2 cellular contexts compared by ENCODE assay signal in the genomic region with DNA sequence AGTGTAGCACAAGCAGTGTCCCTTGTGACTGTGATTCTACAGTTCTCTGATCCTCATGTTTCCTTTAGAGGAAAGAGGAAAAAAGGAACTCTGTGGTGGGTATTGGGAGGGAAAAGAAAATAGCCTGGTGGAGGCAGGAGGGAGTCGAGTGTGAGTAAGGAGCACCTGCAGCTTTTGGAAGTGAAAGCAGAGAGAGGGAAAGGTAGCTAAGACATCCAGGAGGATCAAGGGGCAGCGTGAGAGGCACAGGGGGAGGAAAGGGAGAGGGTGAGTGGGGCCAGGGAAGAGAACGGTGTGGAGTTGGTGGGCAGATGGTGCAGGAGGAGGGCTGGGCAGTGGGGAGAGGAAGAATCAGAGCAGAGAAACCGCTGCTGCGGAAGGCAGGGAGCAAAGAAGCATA.
TF ChIP-seq lines count a peak whose summit lies in the region.

No MANE protein-coding gene starts in this region.

TF ChIP-seq in GM23338, 12 proteins besides CTCF, POLR2A, EP300 and RAD21 (continues in another document):
- TF ChIP-seq ZNF331 (CRISPR knock-in tag; IDR thresholded peaks at IDR 0.05; ENCODE audit: low read depth) (no peak), POLR2AphosphoS5 (IDR thresholded peaks at IDR 0.05; ENCODE audit: low read depth) (no peak), CREB1 (CRISPR knock-in tag; IDR thresholded peaks at IDR 0.05; ENCODE audit: low read depth) (no peak), EZH2phosphoT487 (IDR thresholded peaks at IDR 0.05; ENCODE audit: unreplicated experiment) (no peak), JUNB (IDR thresholded peaks at IDR 0.05; ENCODE audit: unreplicated experiment) (no peak), NANOG (IDR thresholded peaks at IDR 0.05; ENCODE audit: borderline replicate concordance) (no peak), ZNF114 (CRISPR knock-in tag; IDR thresholded peaks at IDR 0.05) (no peak)
- TF ChIP-seq, protein P1, sequence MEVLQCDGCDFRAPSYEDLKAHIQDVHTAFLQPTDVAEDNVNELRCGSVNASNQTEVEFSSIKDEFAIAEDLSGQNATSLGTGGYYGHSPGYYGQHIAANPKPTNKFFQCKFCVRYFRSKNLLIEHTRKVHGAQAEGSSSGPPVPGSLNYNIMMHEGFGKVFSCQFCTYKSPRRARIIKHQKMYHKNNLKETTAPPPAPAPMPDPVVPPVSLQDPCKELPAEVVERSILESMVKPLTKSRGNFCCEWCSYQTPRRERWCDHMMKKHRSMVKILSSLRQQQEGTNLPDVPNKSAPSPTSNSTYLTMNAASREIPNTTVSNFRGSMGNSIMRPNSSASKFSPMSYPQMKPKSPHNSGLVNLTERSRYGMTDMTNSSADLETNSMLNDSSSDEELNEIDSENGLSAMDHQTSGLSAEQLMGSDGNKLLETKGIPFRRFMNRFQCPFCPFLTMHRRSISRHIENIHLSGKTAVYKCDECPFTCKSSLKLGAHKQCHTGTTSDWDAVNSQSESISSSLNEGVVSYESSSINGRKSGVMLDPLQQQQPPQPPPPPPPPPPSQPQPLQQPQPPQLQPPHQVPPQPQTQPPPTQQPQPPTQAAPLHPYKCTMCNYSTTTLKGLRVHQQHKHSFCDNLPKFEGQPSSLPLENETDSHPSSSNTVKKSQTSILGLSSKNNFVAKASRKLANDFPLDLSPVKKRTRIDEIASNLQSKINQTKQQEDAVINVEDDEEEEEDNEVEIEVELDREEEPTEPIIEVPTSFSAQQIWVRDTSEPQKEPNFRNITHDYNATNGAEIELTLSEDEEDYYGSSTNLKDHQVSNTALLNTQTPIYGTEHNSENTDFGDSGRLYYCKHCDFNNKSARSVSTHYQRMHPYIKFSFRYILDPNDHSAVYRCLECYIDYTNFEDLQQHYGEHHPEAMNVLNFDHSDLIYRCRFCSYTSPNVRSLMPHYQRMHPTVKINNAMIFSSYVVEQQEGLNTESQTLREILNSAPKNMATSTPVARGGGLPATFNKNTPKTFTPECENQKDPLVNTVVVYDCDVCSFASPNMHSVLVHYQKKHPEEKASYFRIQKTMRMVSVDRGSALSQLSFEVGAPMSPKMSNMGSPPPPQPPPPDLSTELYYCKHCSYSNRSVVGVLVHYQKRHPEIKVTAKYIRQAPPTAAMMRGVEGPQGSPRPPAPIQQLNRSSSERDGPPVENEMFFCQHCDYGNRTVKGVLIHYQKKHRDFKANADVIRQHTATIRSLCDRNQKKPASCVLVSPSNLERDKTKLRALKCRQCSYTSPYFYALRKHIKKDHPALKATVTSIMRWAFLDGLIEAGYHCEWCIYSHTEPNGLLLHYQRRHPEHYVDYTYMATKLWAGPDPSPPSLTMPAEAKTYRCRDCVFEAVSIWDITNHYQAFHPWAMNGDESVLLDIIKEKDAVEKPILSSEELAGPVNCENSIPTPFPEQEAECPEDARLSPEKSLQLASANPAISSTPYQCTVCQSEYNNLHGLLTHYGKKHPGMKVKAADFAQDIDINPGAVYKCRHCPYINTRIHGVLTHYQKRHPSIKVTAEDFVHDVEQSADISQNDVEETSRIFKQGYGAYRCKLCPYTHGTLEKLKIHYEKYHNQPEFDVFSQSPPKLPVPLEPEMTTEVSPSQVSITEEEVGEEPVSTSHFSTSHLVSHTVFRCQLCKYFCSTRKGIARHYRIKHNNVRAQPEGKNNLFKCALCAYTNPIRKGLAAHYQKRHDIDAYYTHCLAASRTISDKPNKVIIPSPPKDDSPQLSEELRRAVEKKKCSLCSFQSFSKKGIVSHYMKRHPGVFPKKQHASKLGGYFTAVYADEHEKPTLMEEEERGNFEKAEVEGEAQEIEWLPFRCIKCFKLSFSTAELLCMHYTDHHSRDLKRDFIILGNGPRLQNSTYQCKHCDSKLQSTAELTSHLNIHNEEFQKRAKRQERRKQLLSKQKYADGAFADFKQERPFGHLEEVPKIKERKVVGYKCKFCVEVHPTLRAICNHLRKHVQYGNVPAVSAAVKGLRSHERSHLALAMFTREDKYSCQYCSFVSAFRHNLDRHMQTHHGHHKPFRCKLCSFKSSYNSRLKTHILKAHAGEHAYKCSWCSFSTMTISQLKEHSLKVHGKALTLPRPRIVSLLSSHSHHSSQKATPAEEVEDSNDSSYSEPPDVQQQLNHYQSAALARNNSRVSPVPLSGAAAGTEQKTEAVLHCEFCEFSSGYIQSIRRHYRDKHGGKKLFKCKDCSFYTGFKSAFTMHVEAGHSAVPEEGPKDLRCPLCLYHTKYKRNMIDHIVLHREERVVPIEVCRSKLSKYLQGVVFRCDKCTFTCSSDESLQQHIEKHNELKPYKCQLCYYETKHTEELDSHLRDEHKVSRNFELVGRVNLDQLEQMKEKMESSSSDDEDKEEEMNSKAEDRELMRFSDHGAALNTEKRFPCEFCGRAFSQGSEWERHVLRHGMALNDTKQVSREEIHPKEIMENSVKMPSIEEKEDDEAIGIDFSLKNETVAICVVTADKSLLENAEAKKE (CRISPR knock-in tag; IDR thresholded peaks at IDR 0.05): no peak
- TF ChIP-seq, protein P2, sequence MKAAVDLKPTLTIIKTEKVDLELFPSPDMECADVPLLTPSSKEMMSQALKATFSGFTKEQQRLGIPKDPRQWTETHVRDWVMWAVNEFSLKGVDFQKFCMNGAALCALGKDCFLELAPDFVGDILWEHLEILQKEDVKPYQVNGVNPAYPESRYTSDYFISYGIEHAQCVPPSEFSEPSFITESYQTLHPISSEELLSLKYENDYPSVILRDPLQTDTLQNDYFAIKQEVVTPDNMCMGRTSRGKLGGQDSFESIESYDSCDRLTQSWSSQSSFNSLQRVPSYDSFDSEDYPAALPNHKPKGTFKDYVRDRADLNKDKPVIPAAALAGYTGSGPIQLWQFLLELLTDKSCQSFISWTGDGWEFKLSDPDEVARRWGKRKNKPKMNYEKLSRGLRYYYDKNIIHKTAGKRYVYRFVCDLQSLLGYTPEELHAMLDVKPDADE (IDR thresholded peaks at IDR 0.05): no peak
- TF ChIP-seq, protein P3, sequence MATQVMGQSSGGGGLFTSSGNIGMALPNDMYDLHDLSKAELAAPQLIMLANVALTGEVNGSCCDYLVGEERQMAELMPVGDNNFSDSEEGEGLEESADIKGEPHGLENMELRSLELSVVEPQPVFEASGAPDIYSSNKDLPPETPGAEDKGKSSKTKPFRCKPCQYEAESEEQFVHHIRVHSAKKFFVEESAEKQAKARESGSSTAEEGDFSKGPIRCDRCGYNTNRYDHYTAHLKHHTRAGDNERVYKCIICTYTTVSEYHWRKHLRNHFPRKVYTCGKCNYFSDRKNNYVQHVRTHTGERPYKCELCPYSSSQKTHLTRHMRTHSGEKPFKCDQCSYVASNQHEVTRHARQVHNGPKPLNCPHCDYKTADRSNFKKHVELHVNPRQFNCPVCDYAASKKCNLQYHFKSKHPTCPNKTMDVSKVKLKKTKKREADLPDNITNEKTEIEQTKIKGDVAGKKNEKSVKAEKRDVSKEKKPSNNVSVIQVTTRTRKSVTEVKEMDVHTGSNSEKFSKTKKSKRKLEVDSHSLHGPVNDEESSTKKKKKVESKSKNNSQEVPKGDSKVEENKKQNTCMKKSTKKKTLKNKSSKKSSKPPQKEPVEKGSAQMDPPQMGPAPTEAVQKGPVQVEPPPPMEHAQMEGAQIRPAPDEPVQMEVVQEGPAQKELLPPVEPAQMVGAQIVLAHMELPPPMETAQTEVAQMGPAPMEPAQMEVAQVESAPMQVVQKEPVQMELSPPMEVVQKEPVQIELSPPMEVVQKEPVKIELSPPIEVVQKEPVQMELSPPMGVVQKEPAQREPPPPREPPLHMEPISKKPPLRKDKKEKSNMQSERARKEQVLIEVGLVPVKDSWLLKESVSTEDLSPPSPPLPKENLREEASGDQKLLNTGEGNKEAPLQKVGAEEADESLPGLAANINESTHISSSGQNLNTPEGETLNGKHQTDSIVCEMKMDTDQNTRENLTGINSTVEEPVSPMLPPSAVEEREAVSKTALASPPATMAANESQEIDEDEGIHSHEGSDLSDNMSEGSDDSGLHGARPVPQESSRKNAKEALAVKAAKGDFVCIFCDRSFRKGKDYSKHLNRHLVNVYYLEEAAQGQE (IDR thresholded peaks at IDR 0.05; ENCODE audit: unreplicated experiment): no peak

TF ChIP-seq in HepG2, 621 proteins besides CTCF, POLR2A, EP300 and RAD21:
- TF ChIP-seq, protein P4, sequence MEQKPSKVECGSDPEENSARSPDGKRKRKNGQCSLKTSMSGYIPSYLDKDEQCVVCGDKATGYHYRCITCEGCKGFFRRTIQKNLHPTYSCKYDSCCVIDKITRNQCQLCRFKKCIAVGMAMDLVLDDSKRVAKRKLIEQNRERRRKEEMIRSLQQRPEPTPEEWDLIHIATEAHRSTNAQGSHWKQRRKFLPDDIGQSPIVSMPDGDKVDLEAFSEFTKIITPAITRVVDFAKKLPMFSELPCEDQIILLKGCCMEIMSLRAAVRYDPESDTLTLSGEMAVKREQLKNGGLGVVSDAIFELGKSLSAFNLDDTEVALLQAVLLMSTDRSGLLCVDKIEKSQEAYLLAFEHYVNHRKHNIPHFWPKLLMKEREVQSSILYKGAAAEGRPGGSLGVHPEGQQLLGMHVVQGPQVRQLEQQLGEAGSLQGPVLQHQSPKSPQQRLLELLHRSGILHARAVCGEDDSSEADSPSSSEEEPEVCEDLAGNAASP (CRISPR knock-in tag; IDR thresholded peaks at IDR 0.05; ENCODE audit: borderline replicate concordance): no peak
- TF ChIP-seq, protein P5, sequence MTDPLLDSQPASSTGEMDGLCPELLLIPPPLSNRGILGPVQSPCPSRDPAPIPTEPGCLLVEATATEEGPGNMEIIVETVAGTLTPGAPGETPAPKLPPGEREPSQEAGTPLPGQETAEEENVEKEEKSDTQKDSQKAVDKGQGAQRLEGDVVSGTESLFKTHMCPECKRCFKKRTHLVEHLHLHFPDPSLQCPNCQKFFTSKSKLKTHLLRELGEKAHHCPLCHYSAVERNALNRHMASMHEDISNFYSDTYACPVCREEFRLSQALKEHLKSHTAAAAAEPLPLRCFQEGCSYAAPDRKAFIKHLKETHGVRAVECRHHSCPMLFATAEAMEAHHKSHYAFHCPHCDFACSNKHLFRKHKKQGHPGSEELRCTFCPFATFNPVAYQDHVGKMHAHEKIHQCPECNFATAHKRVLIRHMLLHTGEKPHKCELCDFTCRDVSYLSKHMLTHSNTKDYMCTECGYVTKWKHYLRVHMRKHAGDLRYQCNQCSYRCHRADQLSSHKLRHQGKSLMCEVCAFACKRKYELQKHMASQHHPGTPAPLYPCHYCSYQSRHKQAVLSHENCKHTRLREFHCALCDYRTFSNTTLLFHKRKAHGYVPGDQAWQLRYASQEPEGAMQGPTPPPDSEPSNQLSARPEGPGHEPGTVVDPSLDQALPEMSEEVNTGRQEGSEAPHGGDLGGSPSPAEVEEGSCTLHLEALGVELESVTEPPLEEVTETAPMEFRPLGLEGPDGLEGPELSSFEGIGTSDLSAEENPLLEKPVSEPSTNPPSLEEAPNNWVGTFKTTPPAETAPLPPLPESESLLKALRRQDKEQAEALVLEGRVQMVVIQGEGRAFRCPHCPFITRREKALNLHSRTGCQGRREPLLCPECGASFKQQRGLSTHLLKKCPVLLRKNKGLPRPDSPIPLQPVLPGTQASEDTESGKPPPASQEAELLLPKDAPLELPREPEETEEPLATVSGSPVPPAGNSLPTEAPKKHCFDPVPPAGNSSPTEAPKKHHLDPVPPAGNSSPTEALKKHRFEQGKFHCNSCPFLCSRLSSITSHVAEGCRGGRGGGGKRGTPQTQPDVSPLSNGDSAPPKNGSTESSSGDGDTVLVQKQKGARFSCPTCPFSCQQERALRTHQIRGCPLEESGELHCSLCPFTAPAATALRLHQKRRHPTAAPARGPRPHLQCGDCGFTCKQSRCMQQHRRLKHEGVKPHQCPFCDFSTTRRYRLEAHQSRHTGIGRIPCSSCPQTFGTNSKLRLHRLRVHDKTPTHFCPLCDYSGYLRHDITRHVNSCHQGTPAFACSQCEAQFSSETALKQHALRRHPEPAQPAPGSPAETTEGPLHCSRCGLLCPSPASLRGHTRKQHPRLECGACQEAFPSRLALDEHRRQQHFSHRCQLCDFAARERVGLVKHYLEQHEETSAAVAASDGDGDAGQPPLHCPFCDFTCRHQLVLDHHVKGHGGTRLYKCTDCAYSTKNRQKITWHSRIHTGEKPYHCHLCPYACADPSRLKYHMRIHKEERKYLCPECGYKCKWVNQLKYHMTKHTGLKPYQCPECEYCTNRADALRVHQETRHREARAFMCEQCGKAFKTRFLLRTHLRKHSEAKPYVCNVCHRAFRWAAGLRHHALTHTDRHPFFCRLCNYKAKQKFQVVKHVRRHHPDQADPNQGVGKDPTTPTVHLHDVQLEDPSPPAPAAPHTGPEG (CRISPR knock-in tag; IDR thresholded peaks at IDR 0.05): no peak
- TF ChIP-seq, protein P6, sequence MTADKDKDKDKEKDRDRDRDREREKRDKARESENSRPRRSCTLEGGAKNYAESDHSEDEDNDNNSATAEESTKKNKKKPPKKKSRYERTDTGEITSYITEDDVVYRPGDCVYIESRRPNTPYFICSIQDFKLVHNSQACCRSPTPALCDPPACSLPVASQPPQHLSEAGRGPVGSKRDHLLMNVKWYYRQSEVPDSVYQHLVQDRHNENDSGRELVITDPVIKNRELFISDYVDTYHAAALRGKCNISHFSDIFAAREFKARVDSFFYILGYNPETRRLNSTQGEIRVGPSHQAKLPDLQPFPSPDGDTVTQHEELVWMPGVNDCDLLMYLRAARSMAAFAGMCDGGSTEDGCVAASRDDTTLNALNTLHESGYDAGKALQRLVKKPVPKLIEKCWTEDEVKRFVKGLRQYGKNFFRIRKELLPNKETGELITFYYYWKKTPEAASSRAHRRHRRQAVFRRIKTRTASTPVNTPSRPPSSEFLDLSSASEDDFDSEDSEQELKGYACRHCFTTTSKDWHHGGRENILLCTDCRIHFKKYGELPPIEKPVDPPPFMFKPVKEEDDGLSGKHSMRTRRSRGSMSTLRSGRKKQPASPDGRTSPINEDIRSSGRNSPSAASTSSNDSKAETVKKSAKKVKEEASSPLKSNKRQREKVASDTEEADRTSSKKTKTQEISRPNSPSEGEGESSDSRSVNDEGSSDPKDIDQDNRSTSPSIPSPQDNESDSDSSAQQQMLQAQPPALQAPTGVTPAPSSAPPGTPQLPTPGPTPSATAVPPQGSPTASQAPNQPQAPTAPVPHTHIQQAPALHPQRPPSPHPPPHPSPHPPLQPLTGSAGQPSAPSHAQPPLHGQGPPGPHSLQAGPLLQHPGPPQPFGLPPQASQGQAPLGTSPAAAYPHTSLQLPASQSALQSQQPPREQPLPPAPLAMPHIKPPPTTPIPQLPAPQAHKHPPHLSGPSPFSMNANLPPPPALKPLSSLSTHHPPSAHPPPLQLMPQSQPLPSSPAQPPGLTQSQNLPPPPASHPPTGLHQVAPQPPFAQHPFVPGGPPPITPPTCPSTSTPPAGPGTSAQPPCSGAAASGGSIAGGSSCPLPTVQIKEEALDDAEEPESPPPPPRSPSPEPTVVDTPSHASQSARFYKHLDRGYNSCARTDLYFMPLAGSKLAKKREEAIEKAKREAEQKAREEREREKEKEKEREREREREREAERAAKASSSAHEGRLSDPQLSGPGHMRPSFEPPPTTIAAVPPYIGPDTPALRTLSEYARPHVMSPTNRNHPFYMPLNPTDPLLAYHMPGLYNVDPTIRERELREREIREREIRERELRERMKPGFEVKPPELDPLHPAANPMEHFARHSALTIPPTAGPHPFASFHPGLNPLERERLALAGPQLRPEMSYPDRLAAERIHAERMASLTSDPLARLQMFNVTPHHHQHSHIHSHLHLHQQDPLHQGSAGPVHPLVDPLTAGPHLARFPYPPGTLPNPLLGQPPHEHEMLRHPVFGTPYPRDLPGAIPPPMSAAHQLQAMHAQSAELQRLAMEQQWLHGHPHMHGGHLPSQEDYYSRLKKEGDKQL (CRISPR knock-in tag; IDR thresholded peaks at IDR 0.05; ENCODE audit: low read depth): no peak
- TF ChIP-seq PHF21A (CRISPR knock-in tag; IDR thresholded peaks at IDR 0.05) (no peak), ZSCAN21 (CRISPR knock-in tag; IDR thresholded peaks at IDR 0.05; ENCODE audit: borderline replicate concordance) (no peak)
